In the genomic region with DNA sequence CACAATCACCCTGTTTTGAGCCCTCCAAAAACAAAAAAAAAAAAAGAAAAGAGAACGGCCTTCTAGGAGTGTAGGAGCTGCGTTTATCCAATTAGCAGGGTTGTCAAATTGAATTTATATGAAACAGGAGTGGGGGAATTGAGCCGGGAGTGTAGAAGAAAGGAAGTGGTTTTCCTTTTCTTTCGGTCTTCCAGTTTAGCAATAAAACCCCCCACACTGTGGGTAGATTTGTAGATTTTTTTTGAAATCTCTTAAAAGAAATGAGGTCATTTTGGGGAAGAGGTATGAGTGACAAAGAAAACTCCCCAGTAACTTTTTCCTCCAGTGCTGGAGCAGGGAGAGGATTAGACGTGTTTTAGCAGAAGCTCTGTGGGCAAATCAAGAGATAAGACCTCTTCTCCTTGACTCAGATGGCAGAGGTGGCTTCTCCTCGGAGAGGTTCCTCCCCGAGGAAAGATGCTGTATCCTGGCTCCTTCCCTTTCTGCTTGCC, we compare ENCODE assay signal across 12 cellular contexts. TPM values are rescaled to one million over a fixed set of nuclear protein-coding genes. Genes with fewer than 3 reads are reported as not detected.
DNase-seq lines count a peak whose midpoint lies in the region; ATAC-seq and TF ChIP-seq lines count a peak whose summit lies in the region.
"Had no signal": no experiment of that assay in that cellular context is flagged by ENCODE, and none has a peak within 500 bp of the region (broad histone marks: within the 10 kb centered on the region; RNA-seq: fewer than 3 reads in every experiment).

No MANE protein-coding gene starts in this region.

- H3K9ac ChIP-seq in SK-N-SH (peak overlapping the region; percentile 24; the same call in 1 of the 2 replicates), stomach smooth muscle (ENCODE audit: low read length in 2 of 2) (no peak overlapping the region)

- no peak for TF ChIP-seq RAD21 in SK-N-SH (IDR thresholded peaks at IDR 0.05; ENCODE audit: low read length)

- intact Hi-C loops in activated CD4-positive, alpha-beta T cell treated with anti-CD3 and anti-CD28 coated beads for 36 hours (cut with DNase I, micrococcal nuclease) = no loop called here

- H3K9me3 ChIP-seq in SK-N-SH = no peaks in the 10 kb centered on the region
- H3K9me3 ChIP-seq in stomach smooth muscle (ENCODE audit: control insufficient read depth in 2 of 2, low read length in 2 of 2) = no peaks in the 10 kb centered on the region

- peaks cover 55% of the 10 kb centered on the region for H3K4me1 Mint-ChIP-seq in glutamatergic neuron (ENCODE audit: low read depth, unreplicated experiment)
- peaks cover 12% of the 10 kb centered on the region for H3K4me1 Mint-ChIP-seq in activated CD4-positive, alpha-beta T cell treated with anti-CD3 and anti-CD28 coated beads for 36 hours

- no peaks in the 10 kb centered on the region for H3K36me3 ChIP-seq in SK-N-SH (replicated peaks in 1 of 2; ENCODE audit: control insufficient read depth in 1 of 2, insufficient read depth in 2 of 2, low read length in 1 of 2)
- peaks cover 0 to 7% of the 10 kb centered on the region in 2 donors for H3K36me3 ChIP-seq in stomach smooth muscle (ENCODE audit: control insufficient read depth in 2 of 2, insufficient read depth in 2 of 2, low read length in 2 of 2)

- WGBS in SK-N-SH (ENCODE audit: low lambda C conversion rate) = 34% methylated on average over 7 of the region's 7 CpGs

- no peaks in the 10 kb centered on the region for H3K79me2 ChIP-seq in SK-N-SH (ENCODE audit: insufficient read depth)

- no peaks in the 10 kb centered on the region for H3K36me3 Mint-ChIP-seq in glutamatergic neuron (ENCODE audit: unreplicated experiment)
- H3K36me3 Mint-ChIP-seq in activated CD4-positive, alpha-beta T cell treated with anti-CD3 and anti-CD28 coated beads for 36 hours (ENCODE audit: low read depth) = no peaks in the 10 kb centered on the region

- H3K4me3 ChIP-seq in SK-N-SH (ENCODE audit: low read depth in 2 of 2, low read length in 1 of 2) = peak overlapping the region; percentile 0 to 46; a peak in 3 of 4 replicates
- no peak overlapping the region for H3K4me3 ChIP-seq in stomach smooth muscle (ENCODE audit: low read length in 2 of 2)

- CTCF ChIA-PET in SK-N-SH (lab: Yijun Ruan, JAX) = interaction anchor here (1.3 to 1.5 kb wide), 2 partner anchors 10 to 46 kb away, joined by 3 read pairs; no protein-coding TSS in a partner anchor
- CTCF ChIA-PET in activated CD4-positive, alpha-beta T cell treated with anti-CD3 and anti-CD28 coated beads for 36 hours (lab: Charles Lee) = interaction anchor here (0.6 kb wide), 1 partner anchor 47 kb away, joined by 3 read pairs; no protein-coding TSS in a partner anchor

- peaks cover 15% of the 10 kb centered on the region for H3K9me3 Mint-ChIP-seq in glutamatergic neuron (ENCODE audit: unreplicated experiment)
- H3K9me3 Mint-ChIP-seq in activated CD4-positive, alpha-beta T cell treated with anti-CD3 and anti-CD28 coated beads for 36 hours (ENCODE audit: low read depth) = no peaks in the 10 kb centered on the region
- H3K9me3 Mint-ChIP-seq: activated CD4-positive, alpha-beta memory T cell treated with anti-CD3 and anti-CD28 coated beads, Interleukin-2, amount 10 ng/mL, durations not matched to agents 7 days and 5 days had no signal

- peaks cover 6% of the 10 kb centered on the region for H3F3A ChIP-seq in SK-N-SH (replicated peaks; ENCODE audit: insufficient read depth)

- no peak for TF ChIP-seq CTCF in SK-N-SH (IDR thresholded peaks at IDR 0.05)
- TF ChIP-seq CTCF in glutamatergic neuron (IDR thresholded peaks at IDR 0.05; ENCODE audit: partially characterized antibody, unreplicated experiment) = no peak

- H3K4me2 ChIP-seq in SK-N-SH = peak overlapping the region; percentile 59; the same call in 1 of the 2 replicates

- peaks cover 25 to 36% of the 10 kb centered on the region in 2 experiments for H3K4me1 ChIP-seq in SK-N-SH (ENCODE audit: control insufficient read depth in 1 of 2, insufficient read depth in 2 of 2, low read depth in 1 of 2, low read length in 1 of 2)
- peaks cover 32% of the 10 kb centered on the region for H3K4me1 ChIP-seq in stomach smooth muscle (ENCODE audit: control insufficient read depth, insufficient read depth, low read length)

- no peaks in the 10 kb centered on the region for H4K20me1 ChIP-seq in SK-N-SH (ENCODE audit: insufficient read depth)

- H3K27ac ChIP-seq in SK-N-SH (ENCODE audit: low read depth in 2 of 2, low read length in 1 of 2) (peak overlapping the region; percentile 66 to 87), stomach smooth muscle (ENCODE audit: low read length) (peak overlapping the region; percentile 56)
- H3K27ac ChIP-seq: 22Rv1 had no signal

- no peak for ATAC-seq in GM18909 (IDR thresholded peaks at IDR 0.05; ENCODE audit: poor library complexity, unreplicated experiment)
- no peak for ATAC-seq in activated CD4-positive, alpha-beta T cell treated with anti-CD3 and anti-CD28 coated beads for 36 hours
- ATAC-seq: left ventricle myocardium superior had no signal

- POLR2A ChIA-PET in SK-N-SH (lab: Yijun Ruan, JAX) = interaction anchor here (0.5 to 0.7 kb wide), 2 partner anchors 156 to 172 kb away, joined by 3 to 4 read pairs; no protein-coding TSS in a partner anchor
- POLR2A ChIA-PET in activated CD4-positive, alpha-beta T cell treated with anti-CD3 and anti-CD28 coated beads for 36 hours (lab: Charles Lee) = no interaction called here

- no peaks in the 10 kb centered on the region for H3K9me2 ChIP-seq in SK-N-SH

- H3K27me3 Mint-ChIP-seq in glutamatergic neuron (ENCODE audit: unreplicated experiment) = peaks cover 11% of the 10 kb centered on the region
- H3K27me3 Mint-ChIP-seq in activated CD4-positive, alpha-beta T cell treated with anti-CD3 and anti-CD28 coated beads for 36 hours = peaks cover 10% of the 10 kb centered on the region

- TF ChIP-seq EP300 in SK-N-SH (IDR thresholded peaks at IDR 0.05; ENCODE audit: borderline replicate concordance in 1 of 2, low read depth in 1 of 2, low read length in 1 of 2) = no peak

- H3K27ac Mint-ChIP-seq in glutamatergic neuron (ENCODE audit: unreplicated experiment) = peak overlapping the region; percentile 94
- H3K27ac Mint-ChIP-seq in activated CD4-positive, alpha-beta T cell treated with anti-CD3 and anti-CD28 coated beads for 36 hours = no peak overlapping the region
- H3K27ac Mint-ChIP-seq: activated CD4-positive, alpha-beta memory T cell treated with anti-CD3 and anti-CD28 coated beads, Interleukin-2, amount 10 ng/mL, durations not matched to agents 7 days and 5 days had no signal

- peak overlapping the region; percentile 78 for H2AFZ ChIP-seq in SK-N-SH (ENCODE audit: low read depth)

- H3K4me3 Mint-ChIP-seq in glutamatergic neuron (ENCODE audit: unreplicated experiment) = peak overlapping the region; percentile 66
- no peak overlapping the region for H3K4me3 Mint-ChIP-seq in activated CD4-positive, alpha-beta T cell treated with anti-CD3 and anti-CD28 coated beads for 36 hours
- H3K4me3 Mint-ChIP-seq: activated CD4-positive, alpha-beta memory T cell treated with anti-CD3 and anti-CD28 coated beads, Interleukin-2, amount 10 ng/mL, durations not matched to agents 7 days and 5 days had no signal

- peak; percentile 10 to 26 for DNase-seq in NOMO-1 (lab: John Stamatoyannopoulos, UW; ENCODE audit: unreplicated experiment in 2 of 2)
- DNase-seq in NOMO-1 treated with dmso at 0.1 percent for 144 hours (lab: John Stamatoyannopoulos, UW; ENCODE audit: unreplicated experiment) = no peak
- no peak for DNase-seq in SK-N-SH
- DNase-seq in glutamatergic neuron = no peak
- no peak for DNase-seq in hypothalamus (lab: John Stamatoyannopoulos, UW)
- no peak for DNase-seq in activated CD4-positive, alpha-beta T cell treated with anti-CD3 and anti-CD28 coated beads for 36 hours
- DNase-seq: activated CD4-positive, alpha-beta memory T cell treated with anti-CD3 and anti-CD28 coated beads, Interleukin-2, amount 10 ng/mL, durations not matched to agents 7 days and 5 days; left ventricle myocardium superior; stimulated activated CD4-positive, alpha-beta T cell treated with anti-CD3 and anti-CD28 coated beads, Interleukin-4, amount 100 ng/mL, for 4 hours had no signal

- H3K27me3 ChIP-seq in SK-N-SH (ENCODE audit: insufficient read depth) (no peaks in the 10 kb centered on the region), stomach smooth muscle (ENCODE audit: control insufficient read depth in 1 of 2, insufficient read depth in 2 of 2, low read length in 2 of 2) (no peaks in the 10 kb centered on the region)

TF ChIP-seq in SK-N-SH, 30 proteins besides CTCF, POLR2A, EP300 and RAD21:
- no peak; the same call in 1 of the 2 replicates for TF ChIP-seq TCF12 (IDR thresholded peaks at IDR 0.05)
- TF ChIP-seq EZH2phosphoT487 (IDR thresholded peaks at IDR 0.05; ENCODE audit: borderline replicate concordance, low read depth) = no peak
- TF ChIP-seq GATA2 (CRISPR knock-in tag; IDR thresholded peaks at IDR 0.05) = no peak
- no peak for TF ChIP-seq RFX5 (IDR thresholded peaks at IDR 0.05; ENCODE audit: low read length)
- TF ChIP-seq NFIC (IDR thresholded peaks at IDR 0.05; ENCODE audit: borderline replicate concordance) = no peak
- TF ChIP-seq, protein P1, sequence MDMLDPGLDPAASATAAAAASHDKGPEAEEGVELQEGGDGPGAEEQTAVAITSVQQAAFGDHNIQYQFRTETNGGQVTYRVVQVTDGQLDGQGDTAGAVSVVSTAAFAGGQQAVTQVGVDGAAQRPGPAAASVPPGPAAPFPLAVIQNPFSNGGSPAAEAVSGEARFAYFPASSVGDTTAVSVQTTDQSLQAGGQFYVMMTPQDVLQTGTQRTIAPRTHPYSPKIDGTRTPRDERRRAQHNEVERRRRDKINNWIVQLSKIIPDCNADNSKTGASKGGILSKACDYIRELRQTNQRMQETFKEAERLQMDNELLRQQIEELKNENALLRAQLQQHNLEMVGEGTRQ (IDR thresholded peaks at IDR 0.05; ENCODE audit: borderline replicate concordance, low read depth, low read length) = no peak

RNA-seq across cellular contexts. Expression of a gene that starts 30.8 kb away (rescaled TPM):
- 5.8 and 6.6 TPM in 2 replicates for polyA plus RNA-seq in SK-N-SH (2012; rRNA removed)
- polyA plus RNA-seq in SK-N-SH (2012; cell fraction: cytosol; rRNA removed) = 3.3 and 4.6 TPM in 2 replicates
- polyA plus RNA-seq in SK-N-SH (2012; cell fraction: nucleus; rRNA removed) = 9.4 and 11.2 TPM in 2 replicates
- 32.9 TPM for total RNA-seq in glutamatergic neuron (ENCODE audit: unreplicated experiment)
- under 1 TPM; 0.40 to 0.43 TPM for total RNA-seq in activated CD4-positive, alpha-beta T cell treated with anti-CD3 and anti-CD28 coated beads for 36 hours
- total RNA-seq: activated CD4-positive, alpha-beta memory T cell treated with anti-CD3 and anti-CD28 coated beads, Interleukin-2, amount 10 ng/mL, durations not matched to agents 7 days and 5 days had no signal

Comparison
In these comparisons a context has a peak if more than half of its experiments do, and no peak if none do; other contexts are left out.
1. DNase-seq: peak in NOMO-1 (2 of 2); none in NOMO-1 treated with dmso at 0.1 percent for 144 hours (single experiment), SK-N-SH (single experiment), glutamatergic neuron (single experiment), hypothalamus (0 of 51) and activated CD4-positive, alpha-beta T cell treated with anti-CD3 and anti-CD28 coated beads for 36 hours (single experiment).
2. H3K4me3 ChIP-seq: peak in SK-N-SH (2 of 2); none in stomach smooth muscle (0 of 2).
3. RNA of a gene that starts 30.8 kb away (total RNA-seq): 32.9 TPM in glutamatergic neuron (single experiment); 0.40 to 0.43 TPM in activated CD4-positive, alpha-beta T cell treated with anti-CD3 and anti-CD28 coated beads for 36 hours; every median in the first group is over 10 times any median in the second.